ENCODE assay signal across 13 cellular contexts in genomic region chr7:39688611-39689485, GRCh38.
DNase-seq lines count a peak whose midpoint lies in the region; ATAC-seq and TF ChIP-seq lines count a peak whose summit lies in the region.
"Had no signal": no experiment of that assay in that cellular context is flagged by ENCODE, and none has a peak within 500 bp of the region (broad histone marks: within the 10 kb centered on the region; RNA-seq: fewer than 3 reads in every experiment).

No MANE protein-coding gene starts in this region.

- 90 to 96% (median 93%) methylated on average over 9 of the region's 9 CpGs for whole genome bisulfite sequencing in psoas muscle, 3 donors

- DNase-seq in natural killer cell treated with Interleukin-12 subunit alpha and Interleukin-12 subunit beta and Interleukin-15 and Interleukin-18, amount 100 ng/mL, for 72 hours (ENCODE audit: low spot score) = no peak
- no peak for DNase-seq in natural killer cell
- peak; percentile 32 for DNase-seq in fibroblast of the aortic adventitia (ENCODE audit: low read depth)
- DNase-seq in type B pancreatic cell (ENCODE audit: extremely low spot score, unreplicated experiment) = no peak
- DNase-seq in psoas muscle = no peak
- no peak for DNase-seq in amniotic stem cell (lab: John Stamatoyannopoulos, UW)
- DNase-seq: activated CD4-positive, alpha-beta T cell treated with anti-CD3 and anti-CD28 coated beads for 4 hours; activated gamma-delta T cell; NCI-H226 had no signal

- H3K4me3 Mint-ChIP-seq in natural killer cell treated with Interleukin-12 subunit alpha and Interleukin-12 subunit beta and Interleukin-15 and Interleukin-18, amount 100 ng/mL, for 72 hours = no peak overlapping the region
- H3K4me3 Mint-ChIP-seq in natural killer cell (no peak overlapping the region), type B pancreatic cell (no peak overlapping the region)
- H3K4me3 Mint-ChIP-seq in activated naive CD8-positive, alpha-beta T cell = no peak overlapping the region
- H3K4me3 Mint-ChIP-seq: central memory CD8-positive, alpha-beta T cell; stimulated activated naive CD8-positive, alpha-beta T cell treated with anti-CD3 and anti-CD28 coated beads, Interleukin-15, Interleukin-2, amounts not matched to agents 100 ng/mL and 50 ng/mL, for 24 hours had no signal

- no peaks in the 10 kb centered on the region for H3K9me3 ChIP-seq in psoas muscle

- H3K27me3 Mint-ChIP-seq in natural killer cell treated with Interleukin-12 subunit alpha and Interleukin-12 subunit beta and Interleukin-15 and Interleukin-18, amount 100 ng/mL, for 72 hours = no peaks in the 10 kb centered on the region
- H3K27me3 Mint-ChIP-seq in natural killer cell (ENCODE audit: low read depth in 2 of 2) (no peaks in the 10 kb centered on the region), type B pancreatic cell (no peaks in the 10 kb centered on the region)
- H3K27me3 Mint-ChIP-seq in activated naive CD8-positive, alpha-beta T cell = no peaks in the 10 kb centered on the region
- H3K27me3 Mint-ChIP-seq: central memory CD8-positive, alpha-beta T cell; stimulated activated naive CD8-positive, alpha-beta T cell treated with anti-CD3 and anti-CD28 coated beads, Interleukin-15, Interleukin-2, amounts not matched to agents 100 ng/mL and 50 ng/mL, for 24 hours had no signal

- H3K36me3 ChIP-seq in psoas muscle (ENCODE audit: insufficient read depth in 1 of 2, low read depth in 1 of 2) = peaks cover 0 to 44% of the 10 kb centered on the region in 2 donors

- no peaks in the 10 kb centered on the region for H3K4me1 ChIP-seq in psoas muscle

- intact Hi-C loops in natural killer cell (cut with micrococcal nuclease) = no loop called here
- intact Hi-C loops in psoas muscle (cut with DNase I) = loop anchor here in 1 of 2 donors (10.0 kb wide), 1 partner anchor 64 kb away; the partner anchor contains the start of gene RALA

- ATAC-seq in natural killer cell treated with Interleukin-12 subunit alpha and Interleukin-12 subunit beta and Interleukin-15 and Interleukin-18, amount 100 ng/mL, for 72 hours = peak in 1 of 2 donors; percentile 54
- ATAC-seq in natural killer cell (no peak), psoas muscle (no peak), HG03039 (IDR thresholded peaks at IDR 0.05; ENCODE audit: unreplicated experiment) (no peak)

- H3K27ac ChIP-seq in psoas muscle = no peak overlapping the region

- H3K4me3 ChIP-seq in fibroblast of the aortic adventitia (ENCODE audit: low read depth, low read length) (no peak overlapping the region), psoas muscle (no peak overlapping the region)

- H3K36me3 Mint-ChIP-seq in natural killer cell treated with Interleukin-12 subunit alpha and Interleukin-12 subunit beta and Interleukin-15 and Interleukin-18, amount 100 ng/mL, for 72 hours = peaks cover 10% of the 10 kb centered on the region
- H3K36me3 Mint-ChIP-seq in natural killer cell (no peaks in the 10 kb centered on the region), type B pancreatic cell (peaks cover 40% of the 10 kb centered on the region)
- peaks cover 28% of the 10 kb centered on the region for H3K36me3 Mint-ChIP-seq in activated naive CD8-positive, alpha-beta T cell

- TF ChIP-seq CTCF in natural killer cell (IDR thresholded peaks at IDR 0.05) (no peak), fibroblast of the aortic adventitia (IDR thresholded peaks at IDR 0.05; ENCODE audit: insufficient read depth, low read length) (no peak), type B pancreatic cell (conservative IDR thresholded peaks at IDR 0.05) (no peak), psoas muscle (IDR thresholded peaks at IDR 0.05) (no peak)

- H3K27me3 ChIP-seq in psoas muscle (ENCODE audit: insufficient read depth in 3 of 3, low read length in 2 of 3) = no peaks in the 10 kb centered on the region

- no peaks in the 10 kb centered on the region for H3K9me3 Mint-ChIP-seq in natural killer cell treated with Interleukin-12 subunit alpha and Interleukin-12 subunit beta and Interleukin-15 and Interleukin-18, amount 100 ng/mL, for 72 hours
- H3K9me3 Mint-ChIP-seq in natural killer cell (peaks cover 0 to 2% of the 10 kb centered on the region in 2 donors), type B pancreatic cell (peaks cover 4% of the 10 kb centered on the region)
- no peaks in the 10 kb centered on the region for H3K9me3 Mint-ChIP-seq in activated naive CD8-positive, alpha-beta T cell (ENCODE audit: low read depth)

- H3K4me1 Mint-ChIP-seq in natural killer cell treated with Interleukin-12 subunit alpha and Interleukin-12 subunit beta and Interleukin-15 and Interleukin-18, amount 100 ng/mL, for 72 hours (ENCODE audit: low read depth in 2 of 2) = peaks cover 31 to 34% of the 10 kb centered on the region in 2 donors
- H3K4me1 Mint-ChIP-seq in natural killer cell = peaks cover 5% of the 10 kb centered on the region in 2 donors
- H3K4me1 Mint-ChIP-seq in activated naive CD8-positive, alpha-beta T cell (ENCODE audit: low read depth) = peaks cover 29% of the 10 kb centered on the region
- peaks cover 9% of the 10 kb centered on the region for H3K4me1 Mint-ChIP-seq in type B pancreatic cell (ENCODE audit: unreplicated experiment)

- peak overlapping the region; percentile 33 to 91 for H3K27ac Mint-ChIP-seq in natural killer cell treated with Interleukin-12 subunit alpha and Interleukin-12 subunit beta and Interleukin-15 and Interleukin-18, amount 100 ng/mL, for 72 hours
- H3K27ac Mint-ChIP-seq in natural killer cell = no peak overlapping the region
- peak overlapping the region; percentile 41 for H3K27ac Mint-ChIP-seq in activated naive CD8-positive, alpha-beta T cell
- peak overlapping the region; percentile 41 for H3K27ac Mint-ChIP-seq in type B pancreatic cell
- H3K27ac Mint-ChIP-seq: stimulated activated naive CD8-positive, alpha-beta T cell treated with anti-CD3 and anti-CD28 coated beads, Interleukin-15, Interleukin-2, amounts not matched to agents 100 ng/mL and 50 ng/mL, for 24 hours had no signal

Comparison
In these comparisons a context has a peak if more than half of its experiments do, and no peak if none do; other contexts are left out.
1. H3K27ac Mint-ChIP-seq: peak in natural killer cell treated with Interleukin-12 subunit alpha and Interleukin-12 subunit beta and Interleukin-15 and Interleukin-18, amount 100 ng/mL, for 72 hours (2 of 2), activated naive CD8-positive, alpha-beta T cell (single experiment) and type B pancreatic cell (single experiment); none in natural killer cell (0 of 2).